Comparison of ENCODE assay signal across 9 cellular contexts in genomic region chr7:95435422-95435780, GRCh38. TPM values are rescaled to one million over a fixed set of nuclear protein-coding genes. Genes with fewer than 3 reads are reported as not detected.
A peak's percentile ranks its signal among the peaks of the same experiment; 100 is the strongest.
DNase-seq lines count a peak whose midpoint lies in the region; ATAC-seq and TF ChIP-seq lines count a peak whose summit lies in the region.
"Had no signal": no experiment of that assay in that cellular context is flagged by ENCODE, and none has a peak within 500 bp of the region (broad histone marks: within the 10 kb centered on the region; RNA-seq: fewer than 3 reads in every experiment).

No MANE protein-coding gene starts in this region.

- no peaks in the 10 kb centered on the region for H3K9me3 ChIP-seq in uterus

- H3K4me1 Mint-ChIP-seq in activated naive CD4-positive, alpha-beta T cell treated with anti-CD3 and anti-CD28 coated beads for 36 hours (ENCODE audit: low read depth) = peaks cover 6% of the 10 kb centered on the region
- peaks cover 20% of the 10 kb centered on the region for H3K4me1 Mint-ChIP-seq in mesothelial cell of epicardium

- no peaks in the 10 kb centered on the region for H3K36me3 ChIP-seq in uterus

- peak overlapping the region; percentile 69 for H3K4me3 Mint-ChIP-seq in activated naive CD4-positive, alpha-beta T cell treated with anti-CD3 and anti-CD28 coated beads for 36 hours
- peak overlapping the region; percentile 74 for H3K4me3 Mint-ChIP-seq in mesothelial cell of epicardium

- peaks cover 7% of the 10 kb centered on the region for H3K27me3 Mint-ChIP-seq in activated naive CD4-positive, alpha-beta T cell treated with anti-CD3 and anti-CD28 coated beads for 36 hours (ENCODE audit: low read depth)
- no peaks in the 10 kb centered on the region for H3K27me3 Mint-ChIP-seq in mesothelial cell of epicardium (ENCODE audit: low read depth)

- peak overlapping the region; percentile 61 to 75 for H3K4me3 ChIP-seq in uterus

- ATAC-seq in GM21526 (IDR thresholded peaks at IDR 0.05; ENCODE audit: low FRiP score, unreplicated experiment) = no peak

- no peaks in the 10 kb centered on the region for H3K27me3 ChIP-seq in uterus

- H3K36me3 Mint-ChIP-seq in activated naive CD4-positive, alpha-beta T cell treated with anti-CD3 and anti-CD28 coated beads for 36 hours (ENCODE audit: low read depth) = no peaks in the 10 kb centered on the region
- H3K36me3 Mint-ChIP-seq in mesothelial cell of epicardium = peaks cover 17% of the 10 kb centered on the region

- no peaks in the 10 kb centered on the region for H3K4me1 ChIP-seq in uterus

- intact Hi-C loops in activated naive CD4-positive, alpha-beta T cell treated with anti-CD3 and anti-CD28 coated beads for 36 hours (cut with micrococcal nuclease) = loop anchor here (5.0 kb wide), 1 partner anchor 923 kb away; no protein-coding TSS in a partner anchor
- intact Hi-C loops in uterus (cut with DNase I; ENCODE audit: low total_unique reads) = no loop called here

- H3K27ac Mint-ChIP-seq in activated naive CD4-positive, alpha-beta T cell treated with anti-CD3 and anti-CD28 coated beads for 36 hours = no peak overlapping the region
- peak overlapping the region; percentile 97 for H3K27ac Mint-ChIP-seq in mesothelial cell of epicardium

- H3K27ac ChIP-seq in caudate nucleus (ENCODE audit: low read depth, low read length) (peak overlapping the region; percentile 98), uterus (peak overlapping the region; percentile 88 to 97)

- no peak for TF ChIP-seq POLR2A in uterus (IDR thresholded peaks at IDR 0.05)

- no peak for DNase-seq in activated naive CD4-positive, alpha-beta T cell treated with anti-CD3 and anti-CD28 coated beads for 36 hours
- DNase-seq in activated naive CD4-positive, alpha-beta T cell treated with Interleukin-2 at 50 U/mL for 16 hours = no peak
- DNase-seq in caudate nucleus (lab: John Stamatoyannopoulos, UW) (peak in 1 of 61 donors; percentile 3), mesothelial cell of epicardium (ENCODE audit: low spot score in 2 of 2, unreplicated experiment in 2 of 2) (no peak), uterus (peak in 1 of 2 donors; percentile 15), NCI-H1048 (lab: John Stamatoyannopoulos, UW) (no peak)
- no peak for DNase-seq in effector CD8-positive, alpha-beta T cell (lab: John Stamatoyannopoulos, UW)

- H3K9me3 Mint-ChIP-seq in activated naive CD4-positive, alpha-beta T cell treated with anti-CD3 and anti-CD28 coated beads for 36 hours = no peaks in the 10 kb centered on the region
- H3K9me3 Mint-ChIP-seq in mesothelial cell of epicardium = peaks cover 4% of the 10 kb centered on the region

- CTCF ChIA-PET in activated naive CD4-positive, alpha-beta T cell treated with anti-CD3 and anti-CD28 coated beads for 36 hours (lab: Charles Lee) = interaction anchor here (0.6 to 0.9 kb wide), 2 partner anchors 17 to 932 kb away, joined by 3 read pairs; no protein-coding TSS in a partner anchor

- TF ChIP-seq CTCF in mesothelial cell of epicardium (IDR thresholded peaks at IDR 0.05; ENCODE audit: unreplicated experiment) (no peak), uterus (IDR thresholded peaks at IDR 0.05) (no peak)

RNA-seq across cellular contexts. Expression of gene PON2, which starts 0.6 kb away (rescaled TPM):
- total RNA-seq in activated naive CD4-positive, alpha-beta T cell treated with anti-CD3 and anti-CD28 coated beads for 36 hours = 1 to 10 TPM; 3.8 to 3.9 TPM
- total RNA-seq in mesothelial cell of epicardium (113 to 115 TPM (median 114 TPM) in 3 replicates), uterus (10 to 100 TPM; 41.8 to 91.0 (median 75.8) TPM)

RNA-seq across cellular contexts. Expression of gene PON3, which starts 39.2 kb away (rescaled TPM):
- not detected for total RNA-seq in activated naive CD4-positive, alpha-beta T cell treated with anti-CD3 and anti-CD28 coated beads for 36 hours
- total RNA-seq in mesothelial cell of epicardium (not detected in 3 replicates), uterus (10 to 100 TPM in 2 of 4 donors, not detected in 2; 10.1 to 10.6 TPM)
- total RNA-seq: lung microvascular endothelial cell had no signal

RNA-seq across cellular contexts. Expression of gene ASB4, which starts 50.3 kb away (rescaled TPM):
- total RNA-seq in activated naive CD4-positive, alpha-beta T cell treated with anti-CD3 and anti-CD28 coated beads for 36 hours = not detected
- total RNA-seq in mesothelial cell of epicardium (0.07 to 0.29 TPM (median 0.09 TPM) in 3 replicates), uterus (1 to 10 TPM in 1 of 4 donors, under 1 TPM in 1, not detected in 2; 0.34 to 1.5 TPM)
- total RNA-seq: lung microvascular endothelial cell had no signal

Comparison
In these comparisons a context has a peak if more than half of its experiments do, and no peak if none do; other contexts are left out.
1. RNA of gene PON2, which starts 0.6 kb away (total RNA-seq): 113 to 115 TPM in mesothelial cell of epicardium and 41.8 to 91.0 TPM in uterus; 3.8 to 3.9 TPM in activated naive CD4-positive, alpha-beta T cell treated with anti-CD3 and anti-CD28 coated beads for 36 hours; every median in the first group is over 4 times any median in the second.